In genomic region chr4:39834269-39834668, GRCh38 we compare ENCODE assay signal across 17 cellular contexts.
"Had no signal": no experiment of that assay in that cellular context is flagged by ENCODE, and none has a peak within 500 bp of the region (broad histone marks: within the 10 kb centered on the region; RNA-seq: fewer than 3 reads in every experiment).

No MANE protein-coding gene starts in this region.

- H3K4me1 ChIP-seq: pancreas, tibial artery, upper lobe of right lung, vagina had no signal

- ATAC-seq: heart left ventricle, left colon, left ventricle myocardium superior, upper lobe of right lung had no signal

- H3K27ac ChIP-seq: heart left ventricle, pancreas, tibial artery, upper lobe of right lung, vagina had no signal

- H3K9me3 ChIP-seq: heart left ventricle, pancreas, tibial artery, upper lobe of right lung, vagina had no signal

- DNase-seq: heart left ventricle; hippocampal formation; left colon; left ventricle myocardium superior; mesendoderm; naive B cell; occipital lobe; pancreas; right cardiac atrium; small intestine; stimulated activated CD4-positive, alpha-beta T cell treated with anti-CD3 and anti-CD28 coated beads, Interleukin-12 subunit alpha, Interleukin-12 subunit beta, amount 100 ng/mL, for 4 hours; stimulated activated CD4-positive, alpha-beta T cell treated with anti-CD3 and anti-CD28 coated beads, Interleukin-2, amount 100 ng/mL, for 48 hours; stimulated activated naive CD4-positive, alpha-beta T cell treated with Interleukin-2 at 50 U/mL for 16 hours; tibial artery; upper lobe of right lung had no signal

- H3K4me3 ChIP-seq: heart left ventricle, lung, pancreas, tibial artery, upper lobe of right lung, vagina had no signal
